Comparison of ENCODE assay signal across 10 cellular contexts in genomic region chr13:102584423-102584822, GRCh38.
DNase-seq lines count a peak whose midpoint lies in the region; ATAC-seq and TF ChIP-seq lines count a peak whose summit lies in the region.
"Had no signal": no experiment of that assay in that cellular context is flagged by ENCODE, and none has a peak within 500 bp of the region (broad histone marks: within the 10 kb centered on the region; RNA-seq: fewer than 3 reads in every experiment).

No MANE protein-coding gene starts in this region.

- ATAC-seq in GM18505 (IDR thresholded peaks at IDR 0.05; ENCODE audit: unreplicated experiment) (peak; percentile 86), GM21723 (IDR thresholded peaks at IDR 0.05; ENCODE audit: unreplicated experiment) (peak; percentile 77)

- TF ChIP-seq POLR2A in GM18505 (IDR thresholded peaks at IDR 0.05; ENCODE audit: borderline replicate concordance, extremely low read depth, insufficient read depth, insufficient read length) = no peak

- H3K36me3 Mint-ChIP-seq in activated naive CD4-positive, alpha-beta T cell treated with anti-CD3 and anti-CD28 coated beads, Interleukin-2, amount 10 ng/mL, durations not matched to agents 7 days and 5 days = no peaks in the 10 kb centered on the region

- peaks cover 25% of the 10 kb centered on the region for H3K4me1 Mint-ChIP-seq in activated naive CD4-positive, alpha-beta T cell treated with anti-CD3 and anti-CD28 coated beads, Interleukin-2, amount 10 ng/mL, durations not matched to agents 7 days and 5 days

- no peaks in the 10 kb centered on the region for H3K9me3 Mint-ChIP-seq in activated naive CD4-positive, alpha-beta T cell treated with anti-CD3 and anti-CD28 coated beads, Interleukin-2, amount 10 ng/mL, durations not matched to agents 7 days and 5 days

- H3K4me3 Mint-ChIP-seq in activated naive CD4-positive, alpha-beta T cell treated with anti-CD3 and anti-CD28 coated beads, Interleukin-2, amount 10 ng/mL, durations not matched to agents 7 days and 5 days = no peak overlapping the region

- CTCF ChIA-PET in activated naive CD4-positive, alpha-beta T cell treated with anti-CD3 and anti-CD28 coated beads, Interleukin-2, amount 10 ng/mL, durations not matched to agents 7 days and 5 days (lab: Charles Lee) = interaction anchor here (1.0 to 2.5 kb wide), 2 partner anchors 140 to 286 kb away, joined by 3 to 7 read pairs; no protein-coding TSS in a partner anchor

- peaks cover 10% of the 10 kb centered on the region for H3K27me3 Mint-ChIP-seq in activated naive CD4-positive, alpha-beta T cell treated with anti-CD3 and anti-CD28 coated beads, Interleukin-2, amount 10 ng/mL, durations not matched to agents 7 days and 5 days

- H3K27ac Mint-ChIP-seq in activated naive CD4-positive, alpha-beta T cell treated with anti-CD3 and anti-CD28 coated beads, Interleukin-2, amount 10 ng/mL, durations not matched to agents 7 days and 5 days = no peak overlapping the region

- DNase-seq in KG1 (lab: John Stamatoyannopoulos, UW) (peak; percentile 62), globus pallidus (ENCODE audit: low spot score) (peak; percentile 35), NCI-H526 (lab: John Stamatoyannopoulos, UW) (no peak), NCI-H1048 (lab: John Stamatoyannopoulos, UW) (no peak), HuH-7.5 (ENCODE audit: low spot score) (no peak)
- no peak for DNase-seq in activated naive CD4-positive, alpha-beta T cell treated with anti-CD3 and anti-CD28 coated beads, Interleukin-2, amount 10 ng/mL, durations not matched to agents 7 days and 5 days
- DNase-seq: activated effector memory CD4-positive, alpha-beta T cell treated with anti-CD3 and anti-CD28 coated beads, Interleukin-2, amount 50 U/mL, for 16 hours; DND-41 had no signal

Comparison
In these comparisons a context has a peak if more than half of its experiments do, and no peak if none do; other contexts are left out.
1. DNase-seq: peak in KG1 (single experiment) and globus pallidus (single experiment); none in NCI-H526 (0 of 2), activated naive CD4-positive, alpha-beta T cell treated with anti-CD3 and anti-CD28 coated beads, Interleukin-2, amount 10 ng/mL, durations not matched to agents 7 days and 5 days (single experiment), NCI-H1048 (single experiment) and HuH-7.5 (single experiment).